In the genomic region with DNA sequence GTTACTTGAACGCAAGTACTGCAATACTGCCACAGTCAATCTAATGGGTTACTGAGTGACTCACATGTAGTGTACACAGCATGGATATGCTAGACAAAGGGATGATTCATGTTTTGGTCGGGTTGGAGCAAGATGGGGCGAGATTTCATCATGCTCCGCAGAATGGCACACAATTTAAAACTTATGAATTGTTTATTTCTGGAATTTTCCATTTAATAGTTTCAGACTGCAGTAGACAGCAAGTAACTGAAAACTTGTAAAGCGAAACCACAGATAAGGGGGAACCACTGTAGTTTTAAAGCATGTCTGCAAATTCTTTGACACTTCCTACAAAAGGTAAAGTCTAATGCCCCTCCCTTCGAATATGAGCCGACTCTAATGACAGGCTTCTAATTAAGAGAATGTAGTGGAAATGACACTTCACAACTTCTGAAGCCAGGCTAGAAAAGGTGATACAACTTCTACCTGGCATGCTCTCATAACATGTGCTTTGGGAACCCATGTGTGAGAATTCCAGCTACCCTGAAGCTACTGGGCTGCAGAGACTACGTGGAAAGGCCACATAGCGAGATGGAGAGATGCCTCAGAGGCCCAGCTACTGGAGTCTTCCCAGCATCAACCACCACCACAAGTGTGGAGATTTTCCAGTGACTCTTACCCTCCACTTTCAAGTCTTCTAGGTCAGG, we compare ENCODE assay signal across 2 cellular contexts.
TF ChIP-seq lines count a peak whose summit lies in the region.

No MANE protein-coding gene starts in this region.

TF ChIP-seq in A549, 52 proteins besides CTCF, POLR2A, EP300 and RAD21 (continued from another document):
- TF ChIP-seq E2F6 (IDR thresholded peaks at IDR 0.05; ENCODE audit: borderline replicate concordance, low read depth) = peak; percentile 32; the same call in 1 of the 2 replicates
- TF ChIP-seq NPAS2 (CRISPR knock-in tag; IDR thresholded peaks at IDR 0.05; ENCODE audit: borderline replicate concordance) = no peak
- no peak for TF ChIP-seq PHF8 (IDR thresholded peaks at IDR 0.05; ENCODE audit: borderline replicate concordance, low read depth)
- peak; percentile 81; the same call in 1 of the 2 replicates for TF ChIP-seq ZSCAN20 (CRISPR knock-in tag; IDR thresholded peaks at IDR 0.05)
- TF ChIP-seq SMC3 (IDR thresholded peaks at IDR 0.05) = no peak
- TF ChIP-seq FOSL2 (IDR thresholded peaks at IDR 0.05) = peak; percentile 97
- TF ChIP-seq FOSL2 (CRISPR knock-in tag; IDR thresholded peaks at IDR 0.05) = peak; percentile 99
- peak; percentile 63 to 84; a peak in 4 of 5 replicates for TF ChIP-seq JUN (IDR thresholded peaks at IDR 0.05)
- peak; percentile 74 for TF ChIP-seq MAX (IDR thresholded peaks at IDR 0.05)
- no peak for TF ChIP-seq NR3C1 (IDR thresholded peaks at IDR 0.05)
- TF ChIP-seq HES2 (IDR thresholded peaks at IDR 0.05) = peak; percentile 70
TF ChIP-seq in A549: peak in this region for 12.

TF ChIP-seq in HEK293, 187 proteins besides CTCF, POLR2A, EP300 and RAD21 (continued from another document and continues in another):
- TF ChIP-seq, protein P1, sequence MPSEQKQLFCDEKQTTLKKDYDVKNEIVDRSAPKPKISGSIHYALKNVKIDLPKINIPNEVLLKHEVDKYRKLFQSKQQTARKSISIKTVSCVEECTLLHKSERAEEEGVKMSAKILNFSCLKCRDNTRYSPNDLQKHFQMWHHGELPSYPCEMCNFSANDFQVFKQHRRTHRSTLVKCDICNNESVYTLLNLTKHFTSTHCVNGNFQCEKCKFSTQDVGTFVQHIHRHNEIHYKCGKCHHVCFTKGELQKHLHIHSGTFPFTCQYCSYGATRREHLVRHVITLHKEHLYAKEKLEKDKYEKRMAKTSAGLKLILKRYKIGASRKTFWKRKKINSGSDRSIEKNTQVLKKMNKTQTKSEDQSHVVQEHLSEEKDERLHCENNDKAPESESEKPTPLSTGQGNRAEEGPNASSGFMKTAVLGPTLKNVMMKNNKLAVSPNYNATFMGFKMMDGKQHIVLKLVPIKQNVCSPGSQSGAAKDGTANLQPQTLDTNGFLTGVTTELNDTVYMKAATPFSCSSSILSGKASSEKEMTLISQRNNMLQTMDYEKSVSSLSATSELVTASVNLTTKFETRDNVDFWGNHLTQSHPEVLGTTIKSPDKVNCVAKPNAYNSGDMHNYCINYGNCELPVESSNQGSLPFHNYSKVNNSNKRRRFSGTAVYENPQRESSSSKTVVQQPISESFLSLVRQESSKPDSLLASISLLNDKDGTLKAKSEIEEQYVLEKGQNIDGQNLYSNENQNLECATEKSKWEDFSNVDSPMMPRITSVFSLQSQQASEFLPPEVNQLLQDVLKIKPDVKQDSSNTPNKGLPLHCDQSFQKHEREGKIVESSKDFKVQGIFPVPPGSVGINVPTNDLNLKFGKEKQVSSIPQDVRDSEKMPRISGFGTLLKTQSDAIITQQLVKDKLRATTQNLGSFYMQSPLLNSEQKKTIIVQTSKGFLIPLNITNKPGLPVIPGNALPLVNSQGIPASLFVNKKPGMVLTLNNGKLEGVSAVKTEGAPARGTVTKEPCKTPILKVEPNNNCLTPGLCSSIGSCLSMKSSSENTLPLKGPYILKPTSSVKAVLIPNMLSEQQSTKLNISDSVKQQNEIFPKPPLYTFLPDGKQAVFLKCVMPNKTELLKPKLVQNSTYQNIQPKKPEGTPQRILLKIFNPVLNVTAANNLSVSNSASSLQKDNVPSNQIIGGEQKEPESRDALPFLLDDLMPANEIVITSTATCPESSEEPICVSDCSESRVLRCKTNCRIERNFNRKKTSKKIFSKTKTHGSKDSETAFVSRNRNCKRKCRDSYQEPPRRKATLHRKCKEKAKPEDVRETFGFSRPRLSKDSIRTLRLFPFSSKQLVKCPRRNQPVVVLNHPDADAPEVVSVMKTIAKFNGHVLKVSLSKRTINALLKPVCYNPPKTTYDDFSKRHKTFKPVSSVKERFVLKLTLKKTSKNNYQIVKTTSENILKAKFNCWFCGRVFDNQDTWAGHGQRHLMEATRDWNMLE (tag by site-specific recombination; conservative IDR thresholded peaks at IDR 0.05; ENCODE audit: low read depth) = peak; percentile 75
- TF ChIP-seq EGR2 (tag by site-specific recombination; IDR thresholded peaks at IDR 0.05; ENCODE audit: low read depth) (no peak), ZNF776 (tag by site-specific recombination; IDR thresholded peaks at IDR 0.05; ENCODE audit: borderline replicate concordance) (no peak), REST (tag by site-specific recombination; IDR thresholded peaks at IDR 0.05) (0 out of 2 replicates have a peak, but pooled peaks have one; percentile 9), FEZF1 (tag by site-specific recombination; IDR thresholded peaks at IDR 0.05) (no peak), PRDM1 (tag by site-specific recombination; IDR thresholded peaks at IDR 0.05) (no peak), ZSCAN30 (tag by site-specific recombination; IDR thresholded peaks at IDR 0.05) (peak; percentile 52; the same call in 1 of the 2 replicates), HIC1 (tag by site-specific recombination; IDR thresholded peaks at IDR 0.05) (no peak), SP7 (tag by site-specific recombination; IDR thresholded peaks at IDR 0.05) (peak; percentile 68; the same call in 1 of the 2 replicates), ZNF76 (tag by site-specific recombination; IDR thresholded peaks at IDR 0.05; ENCODE audit: borderline replicate concordance, low read depth) (no peak), KLF8 (tag by site-specific recombination; IDR thresholded peaks at IDR 0.05) (no peak), ZNF701 (tag by site-specific recombination; IDR thresholded peaks at IDR 0.05) (no peak), ZNF514 (tag by site-specific recombination; IDR thresholded peaks at IDR 0.05) (no peak), ZNF600 (tag by site-specific recombination; IDR thresholded peaks at IDR 0.05) (peak; percentile 42; the same call in 1 of the 2 replicates), GLI4 (tag by site-specific recombination; IDR thresholded peaks at IDR 0.05) (no peak), GLIS2 (tag by site-specific recombination; IDR thresholded peaks at IDR 0.05) (no peak), ZNF692 (tag by site-specific recombination; IDR thresholded peaks at IDR 0.05) (peak; percentile 37; the same call in 1 of the 2 replicates), ZNF473 (tag by site-specific recombination; IDR thresholded peaks at IDR 0.05) (no peak), ZNF114 (tag by site-specific recombination; IDR thresholded peaks at IDR 0.05) (no peak), ZNF366 (tag by site-specific recombination; conservative IDR thresholded peaks at IDR 0.05) (0 out of 2 replicates have a peak, but pooled peaks have one; percentile 22), ZNF10 (tag by site-specific recombination; IDR thresholded peaks at IDR 0.05) (no peak), ZNF24 (tag by site-specific recombination; IDR thresholded peaks at IDR 0.05) (peak; percentile 70; the same call in 1 of the 2 replicates), ZNF394 (tag by site-specific recombination; IDR thresholded peaks at IDR 0.05; ENCODE audit: borderline replicate concordance) (0 out of 2 replicates have a peak, but pooled peaks have one; percentile 10), ZNF558 (tag by site-specific recombination; IDR thresholded peaks at IDR 0.05) (peak; percentile 28; the same call in 1 of the 2 replicates)
- TF ChIP-seq, protein P2, sequence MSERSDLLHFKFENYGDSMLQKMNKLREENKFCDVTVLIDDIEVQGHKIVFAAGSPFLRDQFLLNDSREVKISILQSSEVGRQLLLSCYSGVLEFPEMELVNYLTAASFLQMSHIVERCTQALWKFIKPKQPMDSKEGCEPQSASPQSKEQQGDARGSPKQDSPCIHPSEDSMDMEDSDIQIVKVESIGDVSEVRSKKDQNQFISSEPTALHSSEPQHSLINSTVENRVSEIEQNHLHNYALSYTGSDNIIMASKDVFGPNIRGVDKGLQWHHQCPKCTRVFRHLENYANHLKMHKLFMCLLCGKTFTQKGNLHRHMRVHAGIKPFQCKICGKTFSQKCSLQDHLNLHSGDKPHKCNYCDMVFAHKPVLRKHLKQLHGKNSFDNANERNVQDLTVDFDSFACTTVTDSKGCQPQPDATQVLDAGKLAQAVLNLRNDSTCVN (tag by site-specific recombination; optimal IDR thresholded peaks at IDR 0.05) = no peak
- TF ChIP-seq, protein P3, sequence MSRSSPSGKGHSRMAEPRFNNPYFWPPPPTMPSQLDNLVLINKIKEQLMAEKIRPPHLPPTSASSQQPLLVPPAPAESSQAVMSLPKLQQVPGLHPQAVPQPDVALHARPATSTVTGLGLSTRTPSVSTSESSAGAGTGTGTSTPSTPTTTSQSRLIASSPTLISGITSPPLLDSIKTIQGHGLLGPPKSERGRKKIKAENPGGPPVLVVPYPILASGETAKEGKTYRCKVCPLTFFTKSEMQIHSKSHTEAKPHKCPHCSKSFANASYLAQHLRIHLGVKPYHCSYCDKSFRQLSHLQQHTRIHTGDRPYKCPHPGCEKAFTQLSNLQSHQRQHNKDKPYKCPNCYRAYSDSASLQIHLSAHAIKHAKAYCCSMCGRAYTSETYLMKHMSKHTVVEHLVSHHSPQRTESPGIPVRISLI (tag by site-specific recombination; IDR thresholded peaks at IDR 0.05) = no peak
- TF ChIP-seq, protein P4, sequence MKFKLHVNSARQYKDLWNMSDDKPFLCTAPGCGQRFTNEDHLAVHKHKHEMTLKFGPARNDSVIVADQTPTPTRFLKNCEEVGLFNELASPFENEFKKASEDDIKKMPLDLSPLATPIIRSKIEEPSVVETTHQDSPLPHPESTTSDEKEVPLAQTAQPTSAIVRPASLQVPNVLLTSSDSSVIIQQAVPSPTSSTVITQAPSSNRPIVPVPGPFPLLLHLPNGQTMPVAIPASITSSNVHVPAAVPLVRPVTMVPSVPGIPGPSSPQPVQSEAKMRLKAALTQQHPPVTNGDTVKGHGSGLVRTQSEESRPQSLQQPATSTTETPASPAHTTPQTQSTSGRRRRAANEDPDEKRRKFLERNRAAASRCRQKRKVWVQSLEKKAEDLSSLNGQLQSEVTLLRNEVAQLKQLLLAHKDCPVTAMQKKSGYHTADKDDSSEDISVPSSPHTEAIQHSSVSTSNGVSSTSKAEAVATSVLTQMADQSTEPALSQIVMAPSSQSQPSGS (tag by site-specific recombination; IDR thresholded peaks at IDR 0.05; ENCODE audit: low read depth) = peak; percentile 73
- TF ChIP-seq, protein P5, sequence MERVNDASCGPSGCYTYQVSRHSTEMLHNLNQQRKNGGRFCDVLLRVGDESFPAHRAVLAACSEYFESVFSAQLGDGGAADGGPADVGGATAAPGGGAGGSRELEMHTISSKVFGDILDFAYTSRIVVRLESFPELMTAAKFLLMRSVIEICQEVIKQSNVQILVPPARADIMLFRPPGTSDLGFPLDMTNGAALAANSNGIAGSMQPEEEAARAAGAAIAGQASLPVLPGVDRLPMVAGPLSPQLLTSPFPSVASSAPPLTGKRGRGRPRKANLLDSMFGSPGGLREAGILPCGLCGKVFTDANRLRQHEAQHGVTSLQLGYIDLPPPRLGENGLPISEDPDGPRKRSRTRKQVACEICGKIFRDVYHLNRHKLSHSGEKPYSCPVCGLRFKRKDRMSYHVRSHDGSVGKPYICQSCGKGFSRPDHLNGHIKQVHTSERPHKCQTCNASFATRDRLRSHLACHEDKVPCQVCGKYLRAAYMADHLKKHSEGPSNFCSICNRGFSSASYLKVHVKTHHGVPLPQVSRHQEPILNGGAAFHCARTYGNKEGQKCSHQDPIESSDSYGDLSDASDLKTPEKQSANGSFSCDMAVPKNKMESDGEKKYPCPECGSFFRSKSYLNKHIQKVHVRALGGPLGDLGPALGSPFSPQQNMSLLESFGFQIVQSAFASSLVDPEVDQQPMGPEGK (tag by site-specific recombination; IDR thresholded peaks at IDR 0.05) = no peak
